In genomic region chr7:38123494-38123893, GRCh38 we compare ENCODE assay signal across 29 cellular contexts.
"Had no signal": no experiment of that assay in that cellular context is flagged by ENCODE, and none has a peak within 500 bp of the region (broad histone marks: within the 10 kb centered on the region; RNA-seq: fewer than 3 reads in every experiment).

No MANE protein-coding gene starts in this region.

- H3K9me3 ChIP-seq: gastrocnemius medialis, prostate gland, suprapubic skin, transverse colon, upper lobe of right lung, uterus had no signal

- H3K36me3 ChIP-seq: gastrocnemius medialis, left lung, prostate gland, right atrium auricular region, suprapubic skin, transverse colon, upper lobe of right lung, uterus had no signal

- H3K4me3 ChIP-seq: dorsolateral prefrontal cortex, gastrocnemius medialis, hepatocyte, left lung, prostate gland, right atrium auricular region, smooth muscle cell, suprapubic skin, transverse colon, upper lobe of right lung, uterus had no signal

- H3K4me1 ChIP-seq: gastrocnemius medialis, left lung, prostate gland, right atrium auricular region, suprapubic skin, transverse colon, upper lobe of right lung, uterus had no signal

- H3K4me2 ChIP-seq: hepatocyte, smooth muscle cell had no signal

- FAIRE-seq: colon, kidney had no signal

- H3K79me2 ChIP-seq: hepatocyte had no signal

- ATAC-seq: esophagus mucosa; gastrocnemius medialis; left lung; naive thymus-derived CD8-positive, alpha-beta T cell; sciatic nerve; stimulated activated naive CD8-positive, alpha-beta T cell treated with anti-CD3 and anti-CD28 coated beads, Interleukin-15, amount 100 ng/mL, for 72 hours; upper lobe of right lung had no signal

- DNase-seq: dorsolateral prefrontal cortex; effector CD4-positive, alpha-beta T cell; endodermal cell; foreskin fibroblast; gastrocnemius medialis; head of caudate nucleus; kidney; left lung; mesenchymal stem cell; naive thymus-derived CD8-positive, alpha-beta T cell; nephron progenitor cell; nucleus accumbens; stimulated activated CD4-positive, alpha-beta T cell treated with anti-CD3 and anti-CD28 coated beads, Interleukin-12 subunit alpha, Interleukin-12 subunit beta, amount 100 ng/mL, for 4 hours; stimulated activated CD4-positive, alpha-beta T cell treated with anti-CD3 and anti-CD28 coated beads, Interleukin-2, amount 100 ng/mL, for 24 hours; stimulated activated CD4-positive, alpha-beta T cell treated with anti-CD3 and anti-CD28 coated beads, Interleukin-4, amount 100 ng/mL, for 4 hours; stimulated activated naive CD4-positive, alpha-beta T cell; stimulated activated naive CD8-positive, alpha-beta T cell treated with anti-CD3 and anti-CD28 coated beads, Interleukin-15, amount 100 ng/mL, for 72 hours; transverse colon; upper lobe of right lung; uterus had no signal

- H3K27ac ChIP-seq: dorsolateral prefrontal cortex, epithelial cell of prostate, gastrocnemius medialis, hepatocyte, left lung, prostate gland, right atrium auricular region, suprapubic skin, transverse colon, upper lobe of right lung, uterus had no signal

- H2AFZ ChIP-seq: hepatocyte had no signal

- H3K27me3 ChIP-seq: dorsolateral prefrontal cortex, gastrocnemius medialis, hepatocyte, left lung, right atrium auricular region, suprapubic skin, transverse colon, upper lobe of right lung, uterus had no signal
